14 cellular contexts compared by ENCODE assay signal in genomic region chr4:74733760-74734159, GRCh38.
DNase-seq lines count a peak whose midpoint lies in the region; ATAC-seq and TF ChIP-seq lines count a peak whose summit lies in the region.
"Had no signal": no experiment of that assay in that cellular context is flagged by ENCODE, and none has a peak within 500 bp of the region (broad histone marks: within the 10 kb centered on the region; RNA-seq: fewer than 3 reads in every experiment).

No MANE protein-coding gene starts in this region.

- H3K79me2 ChIP-seq in GM23338 (replicated peaks; ENCODE audit: insufficient read depth): no peaks in the 10 kb centered on the region

- H3K4me1 ChIP-seq in mucosa of descending colon (ENCODE audit: low read depth) (no peaks in the 10 kb centered on the region), GM23338 (ENCODE audit: insufficient read depth) (no peaks in the 10 kb centered on the region)
- H3K4me1 ChIP-seq: HAP-1 had no signal

- DNase-seq in NCI-H82 (lab: John Stamatoyannopoulos, UW): peak; percentile 44
- DNase-seq in NCI-H82 treated with DMSO at 0.1 percent for 48 hours (lab: John Stamatoyannopoulos, UW; ENCODE audit: unreplicated experiment): no peak
- DNase-seq in NCI-H69 (lab: John Stamatoyannopoulos, UW): peak; percentile 35
- peak in 1 of 3 donors; percentile 72 for DNase-seq in mucosa of descending colon
- DNase-seq in DMS153 (lab: John Stamatoyannopoulos, UW): no peak
- DNase-seq in GM23338 (ENCODE audit: low spot score): no peak
- no peak for DNase-seq in AML-193 (lab: John Stamatoyannopoulos, UW)
- DNase-seq: ACHN; C1 segment of cervical spinal cord; Calu3; CD4-positive, alpha-beta T cell; GOT3 had no signal

- H3K36me3 Mint-ChIP-seq in GM23338 (ENCODE audit: low read depth): no peaks in the 10 kb centered on the region

- no peaks in the 10 kb centered on the region for H3K9me3 ChIP-seq in mucosa of descending colon
- H3K9me3 ChIP-seq: HAP-1 had no signal

- no peak overlapping the region for H3K4me3 Mint-ChIP-seq in GM23338
- H3K4me3 Mint-ChIP-seq: B cell; CD4-positive, alpha-beta T cell had no signal

- no peaks in the 10 kb centered on the region for H3K4me1 Mint-ChIP-seq in GM23338
- H3K4me1 Mint-ChIP-seq: B cell had no signal

- H3K27me3 Mint-ChIP-seq in GM23338 (ENCODE audit: insufficient read depth, low read depth, poor library complexity): peaks cover 1% of the 10 kb centered on the region
- H3K27me3 Mint-ChIP-seq: CD4-positive, alpha-beta T cell had no signal

- TF ChIP-seq CTCF in mucosa of descending colon (IDR thresholded peaks at IDR 0.05) (no peak), GM23338 (conservative IDR thresholded peaks at IDR 0.05; ENCODE audit: low read depth in 2 of 2) (no peak)

- H3K27ac Mint-ChIP-seq in GM23338: no peak overlapping the region
- H3K27ac Mint-ChIP-seq: B cell; CD4-positive, alpha-beta T cell had no signal

- ATAC-seq in mucosa of descending colon: peak; percentile 85
- no peak for ATAC-seq in GM23338

- no peaks in the 10 kb centered on the region for H4K20me1 ChIP-seq in GM23338 (replicated peaks; ENCODE audit: insufficient read depth)

- H3K27ac ChIP-seq in GM23338 (ENCODE audit: low read depth): no peak overlapping the region

- H3K36me3 ChIP-seq in mucosa of descending colon (ENCODE audit: low read depth): no peaks in the 10 kb centered on the region
- H3K36me3 ChIP-seq in GM23338 (ENCODE audit: insufficient read depth): no peaks in the 10 kb centered on the region
- H3K36me3 ChIP-seq: HAP-1 had no signal

- intact Hi-C loops in mucosa of descending colon (cut with DNase I, micrococcal nuclease): no loop called here

- H2AFZ ChIP-seq in GM23338: no peak overlapping the region

- no peak overlapping the region for H3K4me2 ChIP-seq in GM23338

- no peaks in the 10 kb centered on the region for H3F3A ChIP-seq in GM23338 (replicated peaks; ENCODE audit: low read depth)

- H3K27me3 ChIP-seq in GM23338 (ENCODE audit: insufficient read depth): no peaks in the 10 kb centered on the region

- no peaks in the 10 kb centered on the region for H3K9me2 ChIP-seq in GM23338 (ENCODE audit: insufficient read depth)

- no peak overlapping the region for H3K4me3 ChIP-seq in mucosa of descending colon
- H3K4me3 ChIP-seq in GM23338: no peak overlapping the region
- H3K4me3 ChIP-seq: HAP-1 had no signal

- H3K9me3 Mint-ChIP-seq in GM23338: no peaks in the 10 kb centered on the region
- H3K9me3 Mint-ChIP-seq: CD4-positive, alpha-beta T cell had no signal

TF ChIP-seq in GM23338, 12 proteins besides CTCF, POLR2A, EP300 and RAD21:
- TF ChIP-seq ZNF114 (CRISPR knock-in tag; IDR thresholded peaks at IDR 0.05) (no peak), REST (IDR thresholded peaks at IDR 0.05; ENCODE audit: unreplicated experiment) (no peak), JUNB (IDR thresholded peaks at IDR 0.05; ENCODE audit: unreplicated experiment) (no peak), CREB1 (CRISPR knock-in tag; IDR thresholded peaks at IDR 0.05; ENCODE audit: low read depth) (no peak), ETS1 (IDR thresholded peaks at IDR 0.05) (no peak), ZNF331 (CRISPR knock-in tag; IDR thresholded peaks at IDR 0.05; ENCODE audit: low read depth) (no peak)

Comparison
In these comparisons a context has a peak if more than half of its experiments do, and no peak if none do; other contexts are left out.
1. DNase-seq: peak in NCI-H82 (single experiment) and NCI-H69 (single experiment); none in NCI-H82 treated with DMSO at 0.1 percent for 48 hours (single experiment), DMS153 (single experiment), GM23338 (single experiment) and AML-193 (0 of 2).